Comparison of ENCODE assay signal across 21 cellular contexts in the genomic region with DNA sequence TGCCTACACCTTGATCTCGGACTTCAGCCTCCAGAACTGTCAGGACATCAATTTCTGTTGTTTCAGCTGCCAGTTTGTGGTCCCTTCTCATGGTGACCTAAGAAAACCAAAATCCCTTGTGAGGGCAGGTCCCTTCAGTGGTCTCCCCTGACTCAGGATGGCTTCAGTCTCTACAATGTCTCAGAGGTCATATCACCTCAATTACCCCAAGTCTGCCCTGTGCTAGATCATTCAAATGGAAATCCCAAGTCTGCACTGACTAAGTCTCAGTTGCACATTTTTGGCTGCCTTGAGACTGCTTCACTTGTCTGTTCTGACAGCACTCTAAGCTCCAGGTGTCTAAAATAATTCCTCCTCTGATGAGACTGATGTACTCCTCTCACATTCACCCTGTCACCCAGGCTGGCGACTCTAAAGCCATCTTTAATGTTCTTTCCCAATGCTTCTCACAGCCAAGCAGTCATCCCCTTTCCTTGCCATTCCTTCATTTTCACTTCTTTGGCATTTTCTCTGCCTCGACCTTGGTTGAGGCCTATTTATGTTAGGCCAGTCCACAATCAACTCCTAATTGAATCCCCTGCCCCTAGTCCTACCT.
A peak's percentile ranks its signal among the peaks of the same experiment; 100 is the strongest.
DNase-seq lines count a peak whose midpoint lies in the region; ATAC-seq and TF ChIP-seq lines count a peak whose summit lies in the region.
"Had no signal": no experiment of that assay in that cellular context is flagged by ENCODE, and none has a peak within 500 bp of the region (broad histone marks: within the 10 kb centered on the region; RNA-seq: fewer than 3 reads in every experiment).

No MANE protein-coding gene starts in this region.

- H3K27ac ChIP-seq in RWPE1, result peak overlapping the region; percentile 71
- H3K27ac ChIP-seq: 22Rv1, heart left ventricle, parathyroid adenoma, spleen had no signal

- POLR2A ChIA-PET in RWPE1 (lab: Yijun Ruan, JAX; ENCODE audit: low non-redundant PET), result no interaction called here

- H3K27ac Mint-ChIP-seq in stimulated activated effector memory CD8-positive, alpha-beta T cell treated with anti-CD3 and anti-CD28 coated beads, Interleukin-12 subunit alpha, Interleukin-12 subunit beta, amount 100 ng/mL, for 72 hours, result peak overlapping the region; percentile 7
- H3K27ac Mint-ChIP-seq: stimulated activated naive CD8-positive, alpha-beta T cell treated with anti-CD3 and anti-CD28 coated beads, Interleukin-15, Interleukin-2, amounts not matched to agents 100 ng/mL and 50 ng/mL, for 24 hours; WTC11 had no signal

- peak; percentile 41 for DNase-seq in DMS79 treated with DMSO at 0.1 percent for 48 hours (lab: John Stamatoyannopoulos, UW)
- no peak for DNase-seq in DMS79 (lab: John Stamatoyannopoulos, UW)
- no peak for DNase-seq in RWPE1 (ENCODE audit: low spot score)
- peak; percentile 40 to 51 for DNase-seq in erythroblast (lab: John Stamatoyannopoulos, UW)
- no peak for DNase-seq in stimulated activated effector memory CD8-positive, alpha-beta T cell treated with anti-CD3 and anti-CD28 coated beads, Interleukin-12 subunit alpha, Interleukin-12 subunit beta, amount 100 ng/mL, for 72 hours (ENCODE audit: low spot score in 2 of 2)
- DNase-seq in effector CD8-positive, alpha-beta T cell (lab: John Stamatoyannopoulos, UW), result no peak
- no peak for DNase-seq in NCI-H2196 treated with DMSO at 0.1 percent for 48 hours (lab: John Stamatoyannopoulos, UW; ENCODE audit: unreplicated experiment)
- DNase-seq in NCI-H345 treated with DMSO at 0.1 percent for 48 hours (lab: John Stamatoyannopoulos, UW; ENCODE audit: unreplicated experiment), result no peak
- DNase-seq: activated naive CD4-positive, alpha-beta T cell treated with Interleukin-2 at 50 U/mL for 16 hours; heart left ventricle; KG1; mucosa of descending colon; NCI-H1436; NCI-H510A treated with DMSO at 0.1 percent for 48 hours; spleen; SW 1271 had no signal

- H3K9me3 Mint-ChIP-seq in stimulated activated effector memory CD8-positive, alpha-beta T cell treated with anti-CD3 and anti-CD28 coated beads, Interleukin-12 subunit alpha, Interleukin-12 subunit beta, amount 100 ng/mL, for 72 hours, result peaks cover 6% of the 10 kb centered on the region

- peak; percentile 82 for ATAC-seq in stimulated activated effector memory CD8-positive, alpha-beta T cell treated with anti-CD3 and anti-CD28 coated beads, Interleukin-12 subunit alpha, Interleukin-12 subunit beta, amount 100 ng/mL, for 72 hours
- ATAC-seq: heart left ventricle, mucosa of descending colon, Panc1, WTC11 had no signal

- TF ChIP-seq POLR2A in erythroblast (IDR thresholded peaks at IDR 0.05; ENCODE audit: low read length), result no peak

- H3K4me3 Mint-ChIP-seq in stimulated activated effector memory CD8-positive, alpha-beta T cell treated with anti-CD3 and anti-CD28 coated beads, Interleukin-12 subunit alpha, Interleukin-12 subunit beta, amount 100 ng/mL, for 72 hours, result no peak overlapping the region
- H3K4me3 Mint-ChIP-seq: stimulated activated naive CD8-positive, alpha-beta T cell treated with anti-CD3 and anti-CD28 coated beads, Interleukin-15, Interleukin-2, amounts not matched to agents 100 ng/mL and 50 ng/mL, for 24 hours; WTC11 had no signal

- no peaks in the 10 kb centered on the region for H3K36me3 Mint-ChIP-seq in stimulated activated effector memory CD8-positive, alpha-beta T cell treated with anti-CD3 and anti-CD28 coated beads, Interleukin-12 subunit alpha, Interleukin-12 subunit beta, amount 100 ng/mL, for 72 hours

- H3K4me1 Mint-ChIP-seq in stimulated activated effector memory CD8-positive, alpha-beta T cell treated with anti-CD3 and anti-CD28 coated beads, Interleukin-12 subunit alpha, Interleukin-12 subunit beta, amount 100 ng/mL, for 72 hours, result peaks cover 12% of the 10 kb centered on the region

- TF ChIP-seq CTCF in RWPE1 (conservative IDR thresholded peaks at IDR 0.05; ENCODE audit: low read depth), result no peak

- CTCF ChIA-PET in RWPE1 (lab: Yijun Ruan, JAX), result interaction anchor here (1.6 to 2.7 kb wide), 2 partner anchors 11 to 213 kb away, joined by 4 to 9 read pairs; no protein-coding TSS in a partner anchor

Comparison
In these comparisons a context has a peak if more than half of its experiments do, and no peak if none do; other contexts are left out.
1. DNase-seq: peak in DMS79 treated with DMSO at 0.1 percent for 48 hours (single experiment) and erythroblast (2 of 2); none in DMS79 (single experiment), RWPE1 (single experiment), stimulated activated effector memory CD8-positive, alpha-beta T cell treated with anti-CD3 and anti-CD28 coated beads, Interleukin-12 subunit alpha, Interleukin-12 subunit beta, amount 100 ng/mL, for 72 hours (0 of 2), effector CD8-positive, alpha-beta T cell (single experiment), NCI-H2196 treated with DMSO at 0.1 percent for 48 hours (single experiment) and NCI-H345 treated with DMSO at 0.1 percent for 48 hours (single experiment).